8 cellular contexts compared by ENCODE assay signal in the genomic region with DNA sequence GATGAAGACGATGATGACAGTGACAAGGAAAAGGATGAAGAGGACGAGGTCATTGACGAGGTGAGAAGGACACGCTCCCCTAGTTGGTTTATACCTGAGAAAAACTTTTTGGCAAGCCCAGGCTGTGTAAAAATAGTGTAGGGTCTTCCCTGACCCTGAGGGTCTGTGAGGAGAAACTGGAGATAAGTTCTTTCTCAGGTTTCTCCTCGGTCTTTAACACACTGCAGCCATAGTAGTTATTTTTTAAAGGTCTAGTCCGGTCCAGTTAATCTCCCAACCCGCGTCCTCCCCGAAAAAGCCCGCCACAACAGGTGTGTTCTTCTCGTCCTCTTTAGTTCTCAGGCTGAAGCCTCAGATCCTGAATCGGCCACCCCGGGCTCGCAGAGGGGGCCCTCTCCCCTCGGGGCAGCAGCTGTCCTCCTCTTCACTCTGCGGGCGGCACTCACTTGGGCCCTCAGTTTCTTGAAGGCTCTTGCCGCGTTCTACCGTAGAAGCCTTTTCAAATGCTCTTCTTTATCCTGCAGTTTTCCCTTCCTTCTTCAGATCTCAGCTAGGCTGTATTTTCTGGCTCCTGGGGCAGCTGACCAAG. TPM values are rescaled to one million over a fixed set of nuclear protein-coding genes. Genes with fewer than 3 reads are reported as not detected.
A peak's percentile ranks its signal among the peaks of the same experiment; 100 is the strongest.
DNase-seq lines count a peak whose midpoint lies in the region; ATAC-seq and TF ChIP-seq lines count a peak whose summit lies in the region.

No MANE protein-coding gene starts in this region.

- TF ChIP-seq CTCF in DND-41 (IDR thresholded peaks at IDR 0.05; ENCODE audit: borderline replicate concordance, extremely low read depth, low read length, poor library complexity, severe bottlenecking), result no peak

- H3K27me3 ChIP-seq in DND-41 (ENCODE audit: insufficient read depth, low read length, poor library complexity) (no peaks in the 10 kb centered on the region), right cardiac atrium (ENCODE audit: control insufficient read depth, insufficient read depth) (no peaks in the 10 kb centered on the region)

- H3K4me3 ChIP-seq in DND-41 (ENCODE audit: low read depth in 1 of 2, low read length in 2 of 2) (peak overlapping the region; percentile 92 to 95), right cardiac atrium (ENCODE audit: low read length) (peak overlapping the region; percentile 84)

- under 1% methylated on average over 20 of the region's 20 CpGs for WGBS in right cardiac atrium

- peaks cover 19% of the 10 kb centered on the region; the same call in 1 of the 2 replicates for H4K20me1 ChIP-seq in DND-41 (ENCODE audit: insufficient read depth, low read length)

- peaks cover 39% of the 10 kb centered on the region for H3K36me3 ChIP-seq in DND-41 (ENCODE audit: insufficient read depth, low read length)

- peak overlapping the region; percentile 73 for H3K9ac ChIP-seq in DND-41 (ENCODE audit: low read depth, low read length)

- ATAC-seq in DND-41 (ENCODE audit: insufficient read depth, low read depth), result peak; percentile 5; the same call in 2 of the 3 replicates
- peak; percentile 1 for ATAC-seq in HG02678 (IDR thresholded peaks at IDR 0.05; ENCODE audit: unreplicated experiment)
- peak in 1 of 2 donors; percentile 24 for ATAC-seq in right cardiac atrium
- ATAC-seq in stimulated activated naive CD8-positive, alpha-beta T cell treated with anti-CD3 and anti-CD28 coated beads, Interleukin-15, Interleukin-2, amounts not matched to agents 100 U/mL and 50 U/mL, for 24 hours, result no peak

- DNase-seq in DND-41 (peak; percentile 23), right cardiac atrium (no peak), GM19238 (ENCODE audit: insufficient read length, low spot score) (no peak), SIG-M5 treated with dmso at 0.1 percent for 504 hours (lab: John Stamatoyannopoulos, UW; ENCODE audit: unreplicated experiment) (no peak), DMS153 treated with DMSO at 0.1 percent for 48 hours (lab: John Stamatoyannopoulos, UW; ENCODE audit: unreplicated experiment) (no peak)
- peak; percentile 15 to 18 for DNase-seq in activated CD4-positive, alpha-beta T cell treated with anti-CD3 and anti-CD28 coated beads, Interleukin-2, amount 50 U/mL, for 48 hours
- peak; percentile 34 for DNase-seq in stimulated activated naive CD8-positive, alpha-beta T cell treated with anti-CD3 and anti-CD28 coated beads, Interleukin-15, Interleukin-2, amounts not matched to agents 100 U/mL and 50 U/mL, for 24 hours

- H3K4me2 ChIP-seq in DND-41 (ENCODE audit: insufficient read depth, low read length), result peak overlapping the region; percentile 88

- intact Hi-C loops in right cardiac atrium (cut with DNase I), result no loop called here

- no peaks in the 10 kb centered on the region for H3K9me3 ChIP-seq in DND-41 (ENCODE audit: insufficient read depth, low read length, severe bottlenecking)
- H3K9me3 ChIP-seq in right cardiac atrium (ENCODE audit: control insufficient read depth, low read length), result no peaks in the 10 kb centered on the region

- H3K79me2 ChIP-seq in DND-41 (ENCODE audit: insufficient read depth, low read length), result peaks cover 67% of the 10 kb centered on the region

- H2AFZ ChIP-seq in DND-41 (ENCODE audit: low read depth, low read length), result peak overlapping the region; percentile 99

- peaks cover 46% of the 10 kb centered on the region for H3K4me1 ChIP-seq in DND-41 (ENCODE audit: insufficient read depth, low read length)
- H3K4me1 ChIP-seq in right cardiac atrium (ENCODE audit: control insufficient read depth, insufficient read depth, low read length), result peaks cover 6% of the 10 kb centered on the region

- peak overlapping the region; percentile 100 for H3K27ac ChIP-seq in DND-41 (ENCODE audit: low read length)
- H3K27ac ChIP-seq in right cardiac atrium (ENCODE audit: low read length), result peak overlapping the region; percentile 82

RNA-seq across cellular contexts. Expression of gene BCCIP, which starts 0.4 kb away (rescaled TPM):
- 10 to 100 TPM; 44.5 to 52.4 (median 48.0) TPM for total RNA-seq in right cardiac atrium
- polyA plus RNA-seq in right cardiac atrium, result 61.2 TPM

RNA-seq across cellular contexts. Expression of gene UROS, which starts 0.7 kb away (rescaled TPM):
- 10 to 100 TPM; 57.6 to 81.7 (median 68.5) TPM for total RNA-seq in right cardiac atrium
- polyA plus RNA-seq in right cardiac atrium, result 86.1 TPM

RNA-seq across cellular contexts. Expression of gene MMP21, which starts 48.1 kb away (rescaled TPM):
- 1 to 10 TPM in 2 of 4 donors, under 1 TPM in 2; 0.47 to 1.4 (median 1.0) TPM for total RNA-seq in right cardiac atrium
- 0.20 TPM for polyA plus RNA-seq in right cardiac atrium

RNA-seq across cellular contexts. Expression of gene DHX32, which starts 57.3 kb away (rescaled TPM):
- 10 to 100 TPM; 35.6 to 42.5 (median 36.2) TPM for total RNA-seq in right cardiac atrium
- 23.3 TPM for polyA plus RNA-seq in right cardiac atrium

Comparison
In these comparisons a context has a peak if more than half of its experiments do, and no peak if none do; other contexts are left out.
1. DNase-seq: peak in DND-41 (single experiment), activated CD4-positive, alpha-beta T cell treated with anti-CD3 and anti-CD28 coated beads, Interleukin-2, amount 50 U/mL, for 48 hours (2 of 2) and stimulated activated naive CD8-positive, alpha-beta T cell treated with anti-CD3 and anti-CD28 coated beads, Interleukin-15, Interleukin-2, amounts not matched to agents 100 U/mL and 50 U/mL, for 24 hours (single experiment); none in right cardiac atrium (0 of 3), GM19238 (single experiment), SIG-M5 treated with dmso at 0.1 percent for 504 hours (single experiment) and DMS153 treated with DMSO at 0.1 percent for 48 hours (single experiment).